Comparison of ENCODE assay signal across 1 cellular context in the genomic region with DNA sequence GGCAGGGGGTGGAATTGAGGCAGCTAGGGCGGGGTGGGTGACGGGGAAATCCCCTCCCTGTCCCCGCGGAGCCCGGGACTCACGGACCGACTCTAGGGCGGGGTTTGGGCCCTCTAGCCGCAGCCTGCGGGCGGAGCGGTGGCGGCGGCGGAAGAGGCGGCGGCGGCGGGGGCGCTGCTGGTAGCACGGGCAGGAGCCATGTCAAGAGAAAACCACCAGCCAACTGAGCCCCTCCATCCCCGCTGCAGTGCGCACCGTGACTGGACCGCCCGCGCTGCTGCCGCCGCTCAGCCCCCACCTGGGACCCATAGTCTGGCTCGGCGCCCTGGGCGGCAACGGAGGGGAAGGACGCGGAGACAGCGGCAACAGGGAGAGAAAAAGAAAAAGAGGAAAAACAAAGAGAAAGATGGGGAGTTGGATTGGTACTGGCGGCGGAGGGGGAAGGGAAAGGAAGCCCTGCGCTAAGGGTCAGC.
TF ChIP-seq lines count a peak whose summit lies in the region.

No MANE protein-coding gene starts in this region.

TF ChIP-seq in GM12878, 131 proteins besides CTCF, POLR2A, EP300 and RAD21 (continues in another document):
- TF ChIP-seq NR2F1 (conservative IDR thresholded peaks at IDR 0.05) (no peak; the same call in 1 of the 2 replicates), ATF7 (IDR thresholded peaks at IDR 0.05; ENCODE audit: low read depth) (no peak), ZNF217 (IDR thresholded peaks at IDR 0.05) (no peak), TBL1XR1 (IDR thresholded peaks at IDR 0.05; ENCODE audit: low read depth, low read length) (no peak), BCL11A (IDR thresholded peaks at IDR 0.05; ENCODE audit: low read depth, low read length) (no peak), PAX8 (IDR thresholded peaks at IDR 0.05) (no peak), STAT1 (conservative IDR thresholded peaks at IDR 0.05) (no peak), MTA2 (IDR thresholded peaks at IDR 0.05; ENCODE audit: low read depth) (no peak), ZNF24 (IDR thresholded peaks at IDR 0.05) (0 out of 2 replicates have a peak, but pooled peaks have one; percentile 30), POLR2AphosphoS5 (IDR thresholded peaks at IDR 0.05; ENCODE audit: low read length) (no peak), CHD2 (IDR thresholded peaks at IDR 0.05; ENCODE audit: borderline replicate concordance, low read depth, low read length) (peak; percentile 51; the same call in 1 of the 2 replicates), TCF3 (IDR thresholded peaks at IDR 0.05; ENCODE audit: borderline replicate concordance, insufficient read depth, low read depth, low read length) (0 out of 2 replicates have a peak, but pooled peaks have one; percentile 6), NR2C1 (IDR thresholded peaks at IDR 0.05) (no peak), MEF2A (IDR thresholded peaks at IDR 0.05; ENCODE audit: insufficient read depth, low read depth, low read length) (no peak), ASH2L (IDR thresholded peaks at IDR 0.05; ENCODE audit: borderline replicate concordance, low read depth) (no peak), MYB (IDR thresholded peaks at IDR 0.05; ENCODE audit: borderline replicate concordance, low read depth, low read length) (no peak), SMARCA5 (IDR thresholded peaks at IDR 0.05) (no peak), SUZ12 (IDR thresholded peaks at IDR 0.05; ENCODE audit: unreplicated experiment) (no peak), IRF4 (IDR thresholded peaks at IDR 0.05; ENCODE audit: low read depth, low read length) (no peak), TCF7 (IDR thresholded peaks at IDR 0.05; ENCODE audit: borderline replicate concordance) (no peak), SMAD5 (IDR thresholded peaks at IDR 0.05; ENCODE audit: low read depth) (no peak), STAT3 (IDR thresholded peaks at IDR 0.05; ENCODE audit: low read depth, low read length) (no peak), GATAD2B (conservative IDR thresholded peaks at IDR 0.05; ENCODE audit: low read depth) (peak; percentile 56; the same call in 1 of the 2 replicates), NFXL1 (IDR thresholded peaks at IDR 0.05; ENCODE audit: borderline replicate concordance) (no peak), CREM (IDR thresholded peaks at IDR 0.05; ENCODE audit: low read depth) (no peak), BACH1 (IDR thresholded peaks at IDR 0.05; ENCODE audit: borderline replicate concordance) (peak; percentile 92), ESRRA (IDR thresholded peaks at IDR 0.05; ENCODE audit: low read length) (no peak), SP1 (IDR thresholded peaks at IDR 0.05; ENCODE audit: low read depth, low read length) (no peak)
- TF ChIP-seq, protein P1, sequence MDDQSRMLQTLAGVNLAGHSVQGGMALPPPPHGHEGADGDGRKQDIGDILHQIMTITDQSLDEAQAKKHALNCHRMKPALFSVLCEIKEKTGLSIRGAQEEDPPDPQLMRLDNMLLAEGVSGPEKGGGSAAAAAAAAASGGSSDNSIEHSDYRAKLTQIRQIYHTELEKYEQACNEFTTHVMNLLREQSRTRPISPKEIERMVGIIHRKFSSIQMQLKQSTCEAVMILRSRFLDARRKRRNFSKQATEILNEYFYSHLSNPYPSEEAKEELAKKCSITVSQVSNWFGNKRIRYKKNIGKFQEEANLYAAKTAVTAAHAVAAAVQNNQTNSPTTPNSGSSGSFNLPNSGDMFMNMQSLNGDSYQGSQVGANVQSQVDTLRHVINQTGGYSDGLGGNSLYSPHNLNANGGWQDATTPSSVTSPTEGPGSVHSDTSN (IDR thresholded peaks at IDR 0.05; ENCODE audit: insufficient replicate concordance, low read depth, low read length) = no peak
- TF ChIP-seq, protein P2, sequence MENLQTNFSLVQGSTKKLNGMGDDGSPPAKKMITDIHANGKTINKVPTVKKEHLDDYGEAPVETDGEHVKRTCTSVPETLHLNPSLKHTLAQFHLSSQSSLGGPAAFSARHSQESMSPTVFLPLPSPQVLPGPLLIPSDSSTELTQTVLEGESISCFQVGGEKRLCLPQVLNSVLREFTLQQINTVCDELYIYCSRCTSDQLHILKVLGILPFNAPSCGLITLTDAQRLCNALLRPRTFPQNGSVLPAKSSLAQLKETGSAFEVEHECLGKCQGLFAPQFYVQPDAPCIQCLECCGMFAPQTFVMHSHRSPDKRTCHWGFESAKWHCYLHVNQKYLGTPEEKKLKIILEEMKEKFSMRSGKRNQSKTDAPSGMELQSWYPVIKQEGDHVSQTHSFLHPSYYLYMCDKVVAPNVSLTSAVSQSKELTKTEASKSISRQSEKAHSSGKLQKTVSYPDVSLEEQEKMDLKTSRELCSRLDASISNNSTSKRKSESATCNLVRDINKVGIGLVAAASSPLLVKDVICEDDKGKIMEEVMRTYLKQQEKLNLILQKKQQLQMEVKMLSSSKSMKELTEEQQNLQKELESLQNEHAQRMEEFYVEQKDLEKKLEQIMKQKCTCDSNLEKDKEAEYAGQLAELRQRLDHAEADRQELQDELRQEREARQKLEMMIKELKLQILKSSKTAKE (IDR thresholded peaks at IDR 0.05; ENCODE audit: low read depth, poor library complexity, severe bottlenecking) = no peak
- TF ChIP-seq, protein P3, sequence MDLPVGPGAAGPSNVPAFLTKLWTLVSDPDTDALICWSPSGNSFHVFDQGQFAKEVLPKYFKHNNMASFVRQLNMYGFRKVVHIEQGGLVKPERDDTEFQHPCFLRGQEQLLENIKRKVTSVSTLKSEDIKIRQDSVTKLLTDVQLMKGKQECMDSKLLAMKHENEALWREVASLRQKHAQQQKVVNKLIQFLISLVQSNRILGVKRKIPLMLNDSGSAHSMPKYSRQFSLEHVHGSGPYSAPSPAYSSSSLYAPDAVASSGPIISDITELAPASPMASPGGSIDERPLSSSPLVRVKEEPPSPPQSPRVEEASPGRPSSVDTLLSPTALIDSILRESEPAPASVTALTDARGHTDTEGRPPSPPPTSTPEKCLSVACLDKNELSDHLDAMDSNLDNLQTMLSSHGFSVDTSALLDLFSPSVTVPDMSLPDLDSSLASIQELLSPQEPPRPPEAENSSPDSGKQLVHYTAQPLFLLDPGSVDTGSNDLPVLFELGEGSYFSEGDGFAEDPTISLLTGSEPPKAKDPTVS (IDR thresholded peaks at IDR 0.05; ENCODE audit: low read depth, low read length) = no peak
- TF ChIP-seq, protein P4, sequence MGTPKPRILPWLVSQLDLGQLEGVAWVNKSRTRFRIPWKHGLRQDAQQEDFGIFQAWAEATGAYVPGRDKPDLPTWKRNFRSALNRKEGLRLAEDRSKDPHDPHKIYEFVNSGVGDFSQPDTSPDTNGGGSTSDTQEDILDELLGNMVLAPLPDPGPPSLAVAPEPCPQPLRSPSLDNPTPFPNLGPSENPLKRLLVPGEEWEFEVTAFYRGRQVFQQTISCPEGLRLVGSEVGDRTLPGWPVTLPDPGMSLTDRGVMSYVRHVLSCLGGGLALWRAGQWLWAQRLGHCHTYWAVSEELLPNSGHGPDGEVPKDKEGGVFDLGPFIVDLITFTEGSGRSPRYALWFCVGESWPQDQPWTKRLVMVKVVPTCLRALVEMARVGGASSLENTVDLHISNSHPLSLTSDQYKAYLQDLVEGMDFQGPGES (IDR thresholded peaks at IDR 0.05) = no peak
- TF ChIP-seq, protein P5, sequence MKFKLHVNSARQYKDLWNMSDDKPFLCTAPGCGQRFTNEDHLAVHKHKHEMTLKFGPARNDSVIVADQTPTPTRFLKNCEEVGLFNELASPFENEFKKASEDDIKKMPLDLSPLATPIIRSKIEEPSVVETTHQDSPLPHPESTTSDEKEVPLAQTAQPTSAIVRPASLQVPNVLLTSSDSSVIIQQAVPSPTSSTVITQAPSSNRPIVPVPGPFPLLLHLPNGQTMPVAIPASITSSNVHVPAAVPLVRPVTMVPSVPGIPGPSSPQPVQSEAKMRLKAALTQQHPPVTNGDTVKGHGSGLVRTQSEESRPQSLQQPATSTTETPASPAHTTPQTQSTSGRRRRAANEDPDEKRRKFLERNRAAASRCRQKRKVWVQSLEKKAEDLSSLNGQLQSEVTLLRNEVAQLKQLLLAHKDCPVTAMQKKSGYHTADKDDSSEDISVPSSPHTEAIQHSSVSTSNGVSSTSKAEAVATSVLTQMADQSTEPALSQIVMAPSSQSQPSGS (IDR thresholded peaks at IDR 0.05; ENCODE audit: low read length) = no peak; the same call in 1 of the 2 replicates
- TF ChIP-seq, protein P6, sequence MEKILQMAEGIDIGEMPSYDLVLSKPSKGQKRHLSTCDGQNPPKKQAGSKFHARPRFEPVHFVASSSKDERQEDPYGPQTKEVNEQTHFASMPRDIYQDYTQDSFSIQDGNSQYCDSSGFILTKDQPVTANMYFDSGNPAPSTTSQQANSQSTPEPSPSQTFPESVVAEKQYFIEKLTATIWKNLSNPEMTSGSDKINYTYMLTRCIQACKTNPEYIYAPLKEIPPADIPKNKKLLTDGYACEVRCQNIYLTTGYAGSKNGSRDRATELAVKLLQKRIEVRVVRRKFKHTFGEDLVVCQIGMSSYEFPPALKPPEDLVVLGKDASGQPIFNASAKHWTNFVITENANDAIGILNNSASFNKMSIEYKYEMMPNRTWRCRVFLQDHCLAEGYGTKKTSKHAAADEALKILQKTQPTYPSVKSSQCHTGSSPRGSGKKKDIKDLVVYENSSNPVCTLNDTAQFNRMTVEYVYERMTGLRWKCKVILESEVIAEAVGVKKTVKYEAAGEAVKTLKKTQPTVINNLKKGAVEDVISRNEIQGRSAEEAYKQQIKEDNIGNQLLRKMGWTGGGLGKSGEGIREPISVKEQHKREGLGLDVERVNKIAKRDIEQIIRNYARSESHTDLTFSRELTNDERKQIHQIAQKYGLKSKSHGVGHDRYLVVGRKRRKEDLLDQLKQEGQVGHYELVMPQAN (conservative IDR thresholded peaks at IDR 0.05) = 0 out of 2 replicates have a peak, but pooled peaks have one; percentile 62
- TF ChIP-seq, protein P7, sequence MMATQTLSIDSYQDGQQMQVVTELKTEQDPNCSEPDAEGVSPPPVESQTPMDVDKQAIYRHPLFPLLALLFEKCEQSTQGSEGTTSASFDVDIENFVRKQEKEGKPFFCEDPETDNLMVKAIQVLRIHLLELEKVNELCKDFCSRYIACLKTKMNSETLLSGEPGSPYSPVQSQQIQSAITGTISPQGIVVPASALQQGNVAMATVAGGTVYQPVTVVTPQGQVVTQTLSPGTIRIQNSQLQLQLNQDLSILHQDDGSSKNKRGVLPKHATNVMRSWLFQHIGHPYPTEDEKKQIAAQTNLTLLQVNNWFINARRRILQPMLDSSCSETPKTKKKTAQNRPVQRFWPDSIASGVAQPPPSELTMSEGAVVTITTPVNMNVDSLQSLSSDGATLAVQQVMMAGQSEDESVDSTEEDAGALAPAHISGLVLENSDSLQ (IDR thresholded peaks at IDR 0.05) = no peak
- TF ChIP-seq, protein P8, sequence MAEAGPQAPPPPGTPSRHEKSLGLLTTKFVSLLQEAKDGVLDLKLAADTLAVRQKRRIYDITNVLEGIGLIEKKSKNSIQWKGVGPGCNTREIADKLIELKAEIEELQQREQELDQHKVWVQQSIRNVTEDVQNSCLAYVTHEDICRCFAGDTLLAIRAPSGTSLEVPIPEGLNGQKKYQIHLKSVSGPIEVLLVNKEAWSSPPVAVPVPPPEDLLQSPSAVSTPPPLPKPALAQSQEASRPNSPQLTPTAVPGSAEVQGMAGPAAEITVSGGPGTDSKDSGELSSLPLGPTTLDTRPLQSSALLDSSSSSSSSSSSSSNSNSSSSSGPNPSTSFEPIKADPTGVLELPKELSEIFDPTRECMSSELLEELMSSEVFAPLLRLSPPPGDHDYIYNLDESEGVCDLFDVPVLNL (IDR thresholded peaks at IDR 0.05; ENCODE audit: low read depth, low read length) = no peak
- TF ChIP-seq, protein P9, sequence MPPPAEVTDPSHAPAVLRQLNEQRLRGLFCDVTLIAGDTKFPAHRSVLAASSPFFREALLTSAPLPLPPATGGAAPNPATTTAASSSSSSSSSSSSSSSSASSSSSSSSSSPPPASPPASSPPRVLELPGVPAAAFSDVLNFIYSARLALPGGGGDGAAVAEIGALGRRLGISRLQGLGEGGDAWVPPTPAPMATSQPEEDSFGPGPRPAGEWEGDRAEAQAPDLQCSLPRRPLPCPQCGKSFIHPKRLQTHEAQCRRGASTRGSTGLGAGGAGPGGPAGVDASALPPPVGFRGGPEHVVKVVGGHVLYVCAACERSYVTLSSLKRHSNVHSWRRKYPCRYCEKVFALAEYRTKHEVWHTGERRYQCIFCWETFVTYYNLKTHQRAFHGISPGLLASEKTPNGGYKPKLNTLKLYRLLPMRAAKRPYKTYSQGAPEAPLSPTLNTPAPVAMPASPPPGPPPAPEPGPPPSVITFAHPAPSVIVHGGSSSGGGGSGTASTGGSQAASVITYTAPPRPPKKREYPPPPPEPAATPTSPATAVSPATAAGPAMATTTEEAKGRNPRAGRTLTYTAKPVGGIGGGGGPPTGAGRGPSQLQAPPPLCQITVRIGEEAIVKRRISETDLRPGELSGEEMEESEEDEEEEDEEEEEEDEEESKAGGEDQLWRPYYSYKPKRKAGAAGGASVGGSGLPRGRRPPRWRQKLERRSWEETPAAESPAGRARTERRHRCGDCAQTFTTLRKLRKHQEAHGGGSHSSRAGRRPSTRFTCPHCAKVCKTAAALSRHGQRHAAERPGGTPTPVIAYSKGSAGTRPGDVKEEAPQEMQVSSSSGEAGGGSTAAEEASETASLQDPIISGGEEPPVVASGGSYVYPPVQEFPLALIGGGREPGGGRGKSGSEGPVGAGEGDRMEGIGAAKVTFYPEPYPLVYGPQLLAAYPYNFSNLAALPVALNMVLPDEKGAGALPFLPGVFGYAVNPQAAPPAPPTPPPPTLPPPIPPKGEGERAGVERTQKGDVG (CRISPR knock-in tag; IDR thresholded peaks at IDR 0.05) = no peak
- TF ChIP-seq, protein P10, sequence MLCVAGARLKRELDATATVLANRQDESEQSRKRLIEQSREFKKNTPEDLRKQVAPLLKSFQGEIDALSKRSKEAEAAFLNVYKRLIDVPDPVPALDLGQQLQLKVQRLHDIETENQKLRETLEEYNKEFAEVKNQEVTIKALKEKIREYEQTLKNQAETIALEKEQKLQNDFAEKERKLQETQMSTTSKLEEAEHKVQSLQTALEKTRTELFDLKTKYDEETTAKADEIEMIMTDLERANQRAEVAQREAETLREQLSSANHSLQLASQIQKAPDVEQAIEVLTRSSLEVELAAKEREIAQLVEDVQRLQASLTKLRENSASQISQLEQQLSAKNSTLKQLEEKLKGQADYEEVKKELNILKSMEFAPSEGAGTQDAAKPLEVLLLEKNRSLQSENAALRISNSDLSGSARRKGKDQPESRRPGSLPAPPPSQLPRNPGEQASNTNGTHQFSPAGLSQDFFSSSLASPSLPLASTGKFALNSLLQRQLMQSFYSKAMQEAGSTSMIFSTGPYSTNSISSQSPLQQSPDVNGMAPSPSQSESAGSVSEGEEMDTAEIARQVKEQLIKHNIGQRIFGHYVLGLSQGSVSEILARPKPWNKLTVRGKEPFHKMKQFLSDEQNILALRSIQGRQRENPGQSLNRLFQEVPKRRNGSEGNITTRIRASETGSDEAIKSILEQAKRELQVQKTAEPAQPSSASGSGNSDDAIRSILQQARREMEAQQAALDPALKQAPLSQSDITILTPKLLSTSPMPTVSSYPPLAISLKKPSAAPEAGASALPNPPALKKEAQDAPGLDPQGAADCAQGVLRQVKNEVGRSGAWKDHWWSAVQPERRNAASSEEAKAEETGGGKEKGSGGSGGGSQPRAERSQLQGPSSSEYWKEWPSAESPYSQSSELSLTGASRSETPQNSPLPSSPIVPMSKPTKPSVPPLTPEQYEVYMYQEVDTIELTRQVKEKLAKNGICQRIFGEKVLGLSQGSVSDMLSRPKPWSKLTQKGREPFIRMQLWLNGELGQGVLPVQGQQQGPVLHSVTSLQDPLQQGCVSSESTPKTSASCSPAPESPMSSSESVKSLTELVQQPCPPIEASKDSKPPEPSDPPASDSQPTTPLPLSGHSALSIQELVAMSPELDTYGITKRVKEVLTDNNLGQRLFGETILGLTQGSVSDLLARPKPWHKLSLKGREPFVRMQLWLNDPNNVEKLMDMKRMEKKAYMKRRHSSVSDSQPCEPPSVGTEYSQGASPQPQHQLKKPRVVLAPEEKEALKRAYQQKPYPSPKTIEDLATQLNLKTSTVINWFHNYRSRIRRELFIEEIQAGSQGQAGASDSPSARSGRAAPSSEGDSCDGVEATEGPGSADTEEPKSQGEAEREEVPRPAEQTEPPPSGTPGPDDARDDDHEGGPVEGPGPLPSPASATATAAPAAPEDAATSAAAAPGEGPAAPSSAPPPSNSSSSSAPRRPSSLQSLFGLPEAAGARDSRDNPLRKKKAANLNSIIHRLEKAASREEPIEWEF (IDR thresholded peaks at IDR 0.05; ENCODE audit: insufficient replicate concordance, low read depth, low read length) = no peak
